Comparison of ENCODE assay signal across 10 cellular contexts in genomic region chr13:114109646-114110045, GRCh38. TPM values are rescaled to one million over a fixed set of nuclear protein-coding genes. Genes with fewer than 3 reads are reported as not detected.
DNase-seq lines count a peak whose midpoint lies in the region; ATAC-seq and TF ChIP-seq lines count a peak whose summit lies in the region.
"Had no signal": no experiment of that assay in that cellular context is flagged by ENCODE, and none has a peak within 500 bp of the region (broad histone marks: within the 10 kb centered on the region; RNA-seq: fewer than 3 reads in every experiment).

No MANE protein-coding gene starts in this region.

- H3K36me3 ChIP-seq in CD4-positive, CD25-positive, alpha-beta regulatory T cell (ENCODE audit: control insufficient read depth, insufficient read depth, low read length) = peaks cover 62% of the 10 kb centered on the region
- no peaks in the 10 kb centered on the region for H3K36me3 ChIP-seq in OCI-LY1 (ENCODE audit: insufficient read depth, low read length)

- peak overlapping the region; percentile 69 for H3K4me3 ChIP-seq in CD4-positive, CD25-positive, alpha-beta regulatory T cell (ENCODE audit: low read depth, low read length)
- peak overlapping the region; percentile 29 for H3K4me3 ChIP-seq in OCI-LY1 (ENCODE audit: low read depth, low read length, poor library complexity, severe bottlenecking)
- H3K4me3 ChIP-seq: lung had no signal

- H3K9me3 Mint-ChIP-seq in CD4-positive, CD25-positive, alpha-beta regulatory T cell = peaks cover 0 to 5% (median 0%) of the 10 kb centered on the region in 7 donors
- no peaks in the 10 kb centered on the region for H3K9me3 Mint-ChIP-seq in brain
- no peaks in the 10 kb centered on the region for H3K9me3 Mint-ChIP-seq in nephron

- H3K27ac Mint-ChIP-seq in CD4-positive, CD25-positive, alpha-beta regulatory T cell = peak overlapping the region; percentile 89 to 98 (median 98)
- H3K27ac Mint-ChIP-seq in brain = peak overlapping the region; percentile 82 to 95 (median 86)
- peak overlapping the region in 2 of 3 experiments; percentile 62 to 76 for H3K27ac Mint-ChIP-seq in nephron

- H3K9me3 ChIP-seq in CD4-positive, CD25-positive, alpha-beta regulatory T cell (ENCODE audit: control insufficient read depth in 2 of 2, low read length in 2 of 2) = no peaks in the 10 kb centered on the region
- no peaks in the 10 kb centered on the region for H3K9me3 ChIP-seq in OCI-LY1 (ENCODE audit: low read length)

- H3F3A ChIP-seq in OCI-LY1 (ENCODE audit: insufficient read depth, low read length) = no peaks in the 10 kb centered on the region; the same call in 1 of the 2 replicates

- DNase-seq in CD4-positive, CD25-positive, alpha-beta regulatory T cell = no peak
- DNase-seq in NOMO-1 (lab: John Stamatoyannopoulos, UW; ENCODE audit: unreplicated experiment in 2 of 2) (no peak), putamen (ENCODE audit: low spot score) (no peak)
- DNase-seq: DMS 273 treated with DMSO at 0.1 percent for 48 hours had no signal

- no peaks in the 10 kb centered on the region for H4K20me1 ChIP-seq in OCI-LY1 (ENCODE audit: insufficient read depth, low read length)

- no peaks in the 10 kb centered on the region for H3K9me2 ChIP-seq in OCI-LY1 (ENCODE audit: low read depth, low read length)

- H3K9ac ChIP-seq in OCI-LY1 (ENCODE audit: low read length) = peak overlapping the region; percentile 35; the same call in 1 of the 2 replicates

- H3K4me3 Mint-ChIP-seq in CD4-positive, CD25-positive, alpha-beta regulatory T cell = peak overlapping the region; percentile 89 to 93 (median 92)
- peak overlapping the region in 1 of 5 experiments; percentile 35 for H3K4me3 Mint-ChIP-seq in brain
- H3K4me3 Mint-ChIP-seq in nephron = no peak overlapping the region

- H3K4me1 Mint-ChIP-seq in CD4-positive, CD25-positive, alpha-beta regulatory T cell = peaks cover 10 to 85% (median 47%) of the 10 kb centered on the region in 4 donors
- H3K4me1 Mint-ChIP-seq in brain (peaks cover 83% of the 10 kb centered on the region), nephron (peaks cover 54% of the 10 kb centered on the region)

- TF ChIP-seq CTCF in OCI-LY1 (IDR thresholded peaks at IDR 0.05; ENCODE audit: low read length) (no peak), brain (conservative IDR thresholded peaks at IDR 0.05) (no peak), nephron (IDR thresholded peaks at IDR 0.05; ENCODE audit: unreplicated experiment in 3 of 3) (no peak)

- H3K27me3 Mint-ChIP-seq in CD4-positive, CD25-positive, alpha-beta regulatory T cell = no peaks in the 10 kb centered on the region
- H3K27me3 Mint-ChIP-seq in brain = no peaks in the 10 kb centered on the region
- H3K27me3 Mint-ChIP-seq in nephron (ENCODE audit: low read depth) = peaks cover 3% of the 10 kb centered on the region

- no peak overlapping the region for H2AFZ ChIP-seq in OCI-LY1 (ENCODE audit: low read length)

- peaks cover 90% of the 10 kb centered on the region for H3K4me1 ChIP-seq in CD4-positive, CD25-positive, alpha-beta regulatory T cell (ENCODE audit: control insufficient read depth, insufficient read depth, low read length, poor library complexity, severe bottlenecking)
- peaks cover 37% of the 10 kb centered on the region for H3K4me1 ChIP-seq in OCI-LY1 (ENCODE audit: insufficient read depth, low read length, severe bottlenecking)

- H3K27me3 ChIP-seq in CD4-positive, CD25-positive, alpha-beta regulatory T cell (ENCODE audit: control insufficient read depth, insufficient read depth, low read length) = no peaks in the 10 kb centered on the region
- H3K27me3 ChIP-seq in OCI-LY1 (ENCODE audit: insufficient read depth, low read length) = no peaks in the 10 kb centered on the region

- H3K4me2 ChIP-seq in OCI-LY1 (ENCODE audit: low read length) = peak overlapping the region; percentile 58

- H3K27ac ChIP-seq in CD4-positive, CD25-positive, alpha-beta regulatory T cell (ENCODE audit: insufficient read depth, low read length, poor library complexity, severe bottlenecking) = peak overlapping the region; percentile 75
- peak overlapping the region; percentile 93 for H3K27ac ChIP-seq in OCI-LY1 (ENCODE audit: low read depth, low read length, poor library complexity, severe bottlenecking)

- peaks cover 19% of the 10 kb centered on the region for H3K36me3 Mint-ChIP-seq in CD4-positive, CD25-positive, alpha-beta regulatory T cell
- peaks cover 11% of the 10 kb centered on the region for H3K36me3 Mint-ChIP-seq in brain
- no peaks in the 10 kb centered on the region for H3K36me3 Mint-ChIP-seq in nephron (ENCODE audit: low read depth)

- no peak for ATAC-seq in CD4-positive, CD25-positive, alpha-beta regulatory T cell (ENCODE audit: low read depth in 2 of 2)
- ATAC-seq in HG03432 (IDR thresholded peaks at IDR 0.05; ENCODE audit: unreplicated experiment) (no peak), HG03135 (IDR thresholded peaks at IDR 0.05; ENCODE audit: unreplicated experiment) (no peak)

- no peaks in the 10 kb centered on the region for H3K79me2 ChIP-seq in OCI-LY1 (ENCODE audit: insufficient read depth, low read length)

RNA-seq across cellular contexts. Expression of gene RASA3, which starts 22.8 kb away (rescaled TPM):
- total RNA-seq in CD4-positive, CD25-positive, alpha-beta regulatory T cell = 265 TPM
- 100 to 1,000 TPM in 1 of 4 donors, 10 to 100 TPM in 3; 93.8 to 116 (median 99.6) TPM for polyA plus RNA-seq in CD4-positive, CD25-positive, alpha-beta regulatory T cell
- polyA plus RNA-seq in brain (ENCODE audit: insufficient read depth, low read depth, low replicate concordance) = 12.4 TPM

Comparison
In these comparisons a context has a peak if more than half of its experiments do, and no peak if none do; other contexts are left out.
1. H3K4me3 Mint-ChIP-seq: peak in CD4-positive, CD25-positive, alpha-beta regulatory T cell (4 of 4); none in nephron (0 of 3).
2. Peak in every context shown above with its lines, with median percentiles within 50 percentile points of each other: H3K27ac Mint-ChIP-seq.